17 cellular contexts compared by ENCODE assay signal in genomic region chr16:55815320-55815719, GRCh38. TPM values are rescaled to one million over a fixed set of nuclear protein-coding genes. Genes with fewer than 3 reads are reported as not detected.
DNase-seq lines count a peak whose midpoint lies in the region; ATAC-seq and TF ChIP-seq lines count a peak whose summit lies in the region.
"Had no signal": no experiment of that assay in that cellular context is flagged by ENCODE, and none has a peak within 500 bp of the region (broad histone marks: within the 10 kb centered on the region; RNA-seq: fewer than 3 reads in every experiment).

No MANE protein-coding gene starts in this region.

- H3K4me3 Mint-ChIP-seq in endodermal cell (no peak overlapping the region), osteocyte (ENCODE audit: unreplicated experiment) (no peak overlapping the region)
- H3K4me3 Mint-ChIP-seq: CD4-positive, alpha-beta T cell had no signal

- ATAC-seq in upper lobe of right lung (peak; percentile 8), HG03457 (IDR thresholded peaks at IDR 0.05; ENCODE audit: unreplicated experiment) (no peak)
- ATAC-seq in stimulated activated naive CD8-positive, alpha-beta T cell treated with anti-CD3 and anti-CD28 coated beads, Interleukin-15, Interleukin-2, amounts not matched to agents 100 U/mL and 50 U/mL, for 24 hours: no peak

- no peaks in the 10 kb centered on the region for H3K9me3 Mint-ChIP-seq in endodermal cell
- H3K9me3 Mint-ChIP-seq in osteocyte (ENCODE audit: unreplicated experiment): no peaks in the 10 kb centered on the region
- H3K9me3 Mint-ChIP-seq: CD4-positive, alpha-beta T cell had no signal

- peak; percentile 34 for DNase-seq in activated CD8-positive, alpha-beta memory T cell treated with anti-CD3 and anti-CD28 coated beads, Interleukin-2, amount 50 U/mL, for 48 hours
- DNase-seq in activated CD8-positive, alpha-beta memory T cell treated with anti-CD3 and anti-CD28 coated beads, Interleukin-2, amount 50 U/mL, for 4 hours: no peak
- DNase-seq in endodermal cell: peak; percentile 14
- DNase-seq in osteocyte (ENCODE audit: extremely low spot score, unreplicated experiment): peak; percentile 34
- DNase-seq in upper lobe of right lung: no peak
- DNase-seq in stimulated activated naive CD8-positive, alpha-beta T cell treated with anti-CD3 and anti-CD28 coated beads, Interleukin-15, Interleukin-2, amounts not matched to agents 100 U/mL and 50 U/mL, for 24 hours: no peak
- DNase-seq in uterus: no peak
- DNase-seq: BE2C; C1 segment of cervical spinal cord; CD4-positive, alpha-beta T cell; GM23248 had no signal

- TF ChIP-seq CTCF in endodermal cell (conservative IDR thresholded peaks at IDR 0.05): no peak
- TF ChIP-seq CTCF in osteocyte (IDR thresholded peaks at IDR 0.05): no peak
- no peak for TF ChIP-seq CTCF in upper lobe of right lung (IDR thresholded peaks at IDR 0.05)
- TF ChIP-seq CTCF in uterus (IDR thresholded peaks at IDR 0.05): no peak

- H3K4me1 ChIP-seq in endodermal cell (ENCODE audit: control insufficient read depth, insufficient read depth, low read length) (peaks cover 5% of the 10 kb centered on the region), upper lobe of right lung (no peaks in the 10 kb centered on the region), uterus (no peaks in the 10 kb centered on the region)
- H3K4me1 ChIP-seq: BE2C, Caco-2, HAP-1 had no signal

- H3K36me3 Mint-ChIP-seq in endodermal cell (ENCODE audit: low read depth) (no peaks in the 10 kb centered on the region), osteocyte (ENCODE audit: unreplicated experiment) (no peaks in the 10 kb centered on the region)

- intact Hi-C loops in upper lobe of right lung (cut with DNase I) (no loop called here), uterus (cut with DNase I; ENCODE audit: low total_unique reads) (no loop called here)

- no peak for TF ChIP-seq POLR2A in uterus (IDR thresholded peaks at IDR 0.05)

- H3K4me1 Mint-ChIP-seq in endodermal cell: peaks cover 44% of the 10 kb centered on the region
- no peaks in the 10 kb centered on the region for H3K4me1 Mint-ChIP-seq in osteocyte (ENCODE audit: unreplicated experiment)

- no peak overlapping the region for H3K27ac ChIP-seq in endodermal cell (ENCODE audit: low read depth, low read length)
- H3K27ac ChIP-seq in upper lobe of right lung: no peak overlapping the region
- H3K27ac ChIP-seq in uterus: no peak overlapping the region
- H3K27ac ChIP-seq: GM23248 had no signal

- H3K9ac ChIP-seq in endodermal cell (ENCODE audit: extremely low read depth, low read length, poor library complexity, severe bottlenecking): no peak overlapping the region
- H3K9ac ChIP-seq: GM23248 had no signal

- peaks cover 93% of the 10 kb centered on the region for H3K27me3 ChIP-seq in endodermal cell (ENCODE audit: control insufficient read depth, insufficient read depth, low read length, poor library complexity, severe bottlenecking)
- no peaks in the 10 kb centered on the region for H3K27me3 ChIP-seq in upper lobe of right lung
- peaks cover 0 to 4% of the 10 kb centered on the region in 2 donors for H3K27me3 ChIP-seq in uterus

- no peaks in the 10 kb centered on the region for H3K36me3 ChIP-seq in endodermal cell (ENCODE audit: control insufficient read depth, insufficient read depth, low read length)
- H3K36me3 ChIP-seq in upper lobe of right lung: peaks cover 11% of the 10 kb centered on the region
- no peaks in the 10 kb centered on the region for H3K36me3 ChIP-seq in uterus
- H3K36me3 ChIP-seq: BE2C, HAP-1 had no signal

- 86 to 90% methylated on average over 4 of the region's 4 CpGs for WGBS in endodermal cell (ENCODE audit: insufficient coverage in 1 of 2, insufficient read length in 1 of 2), 2 experiments

- H3K9me3 ChIP-seq in endodermal cell (ENCODE audit: control insufficient read depth, low read length): no peaks in the 10 kb centered on the region
- no peaks in the 10 kb centered on the region for H3K9me3 ChIP-seq in upper lobe of right lung
- H3K9me3 ChIP-seq in uterus: no peaks in the 10 kb centered on the region
- H3K9me3 ChIP-seq: BE2C, Caco-2, HAP-1 had no signal

- H3K4me3 ChIP-seq in endodermal cell (ENCODE audit: low read length): no peak overlapping the region
- no peak overlapping the region for H3K4me3 ChIP-seq in upper lobe of right lung
- H3K4me3 ChIP-seq in uterus: no peak overlapping the region
- H3K4me3 ChIP-seq: GM23248, HAP-1 had no signal

- peaks cover 86% of the 10 kb centered on the region for H3K27me3 Mint-ChIP-seq in endodermal cell (ENCODE audit: insufficient read depth)
- no peaks in the 10 kb centered on the region for H3K27me3 Mint-ChIP-seq in osteocyte (ENCODE audit: unreplicated experiment)

- no peak overlapping the region for H3K27ac Mint-ChIP-seq in endodermal cell
- no peak overlapping the region for H3K27ac Mint-ChIP-seq in osteocyte (ENCODE audit: unreplicated experiment)
- H3K27ac Mint-ChIP-seq: CD4-positive, alpha-beta T cell had no signal

RNA-seq across cellular contexts. Expression of gene CES1, which starts 17.6 kb away (rescaled TPM):
- 1 to 10 TPM in 1 of 2 donors, not detected in 1; 1.3 TPM for total RNA-seq in endodermal cell
- 0.32 TPM for polyA plus RNA-seq in endodermal cell (2013, experiment 1 of 2)
- 0.17 TPM for polyA plus RNA-seq in endodermal cell (2013, experiment 2 of 2)
- not detected in 2 replicates for total RNA-seq in osteocyte
- 293 TPM for total RNA-seq in upper lobe of right lung
- 10 to 100 TPM in 2 of 4 donors, 1 to 10 TPM in 2; 1.3 to 31.7 (median 14.5) TPM for total RNA-seq in uterus
- total RNA-seq: A172, GM23248, HT-29 had no signal

RNA-seq across cellular contexts. Expression of gene CES5A, which starts 59.9 kb away (rescaled TPM):
- total RNA-seq in endodermal cell (under 1 TPM in 1 of 2 donors, not detected in 1; 0.26 TPM), osteocyte (not detected in 2 replicates), upper lobe of right lung (not detected), uterus (not detected)
- polyA plus RNA-seq in endodermal cell (2013, experiment 1 of 2): not detected
- not detected for polyA plus RNA-seq in endodermal cell (2013, experiment 2 of 2)
- total RNA-seq: A172; Caco-2; CD4-positive, alpha-beta T cell; GM23248; H4; HT-29 had no signal
- polyA plus RNA-seq: GM23248 had no signal

Comparison
In these comparisons a context has a peak if more than half of its experiments do, and no peak if none do; other contexts are left out.
1. DNase-seq: peak in activated CD8-positive, alpha-beta memory T cell treated with anti-CD3 and anti-CD28 coated beads, Interleukin-2, amount 50 U/mL, for 48 hours (single experiment), endodermal cell (single experiment) and osteocyte (single experiment); none in activated CD8-positive, alpha-beta memory T cell treated with anti-CD3 and anti-CD28 coated beads, Interleukin-2, amount 50 U/mL, for 4 hours (single experiment), upper lobe of right lung (single experiment), stimulated activated naive CD8-positive, alpha-beta T cell treated with anti-CD3 and anti-CD28 coated beads, Interleukin-15, Interleukin-2, amounts not matched to agents 100 U/mL and 50 U/mL, for 24 hours (single experiment) and uterus (0 of 2).